ENCODE assay signal across 16 cellular contexts in the genomic region with DNA sequence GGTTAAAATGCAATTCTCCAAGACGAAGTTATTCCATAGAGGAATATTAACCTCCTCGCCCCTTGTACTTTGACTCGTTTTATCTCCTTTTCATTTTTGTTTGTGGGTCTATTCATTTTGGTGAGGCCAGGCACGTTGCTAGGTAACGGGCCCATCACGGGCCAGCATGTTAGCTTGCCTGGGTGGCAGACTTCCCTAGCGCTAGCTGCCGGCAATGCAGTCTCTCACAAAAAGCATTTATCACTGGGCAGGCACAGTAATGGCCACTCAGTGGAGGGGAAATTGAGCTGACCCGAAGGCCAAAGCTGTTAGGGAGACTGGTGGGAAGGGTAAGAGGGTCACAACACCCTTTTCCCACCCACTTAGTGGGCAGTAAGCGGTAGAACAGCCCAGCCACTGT.
A peak's percentile ranks its signal among the peaks of the same experiment; 100 is the strongest.
DNase-seq lines count a peak whose midpoint lies in the region; ATAC-seq, FAIRE-seq and TF ChIP-seq lines count a peak whose summit lies in the region.
"Had no signal": no experiment of that assay in that cellular context is flagged by ENCODE, and none has a peak within 500 bp of the region (broad histone marks: within the 10 kb centered on the region; RNA-seq: fewer than 3 reads in every experiment).

No MANE protein-coding gene starts in this region.

- ATAC-seq in HepG2, result peak; percentile 88
- ATAC-seq in right lobe of liver, result no peak

- no peak overlapping the region for H3K4me3 ChIP-seq in HepG2 (replicated peaks in 1 of 3; ENCODE audit: insufficient read depth in 1 of 3, low read depth in 2 of 3, low read length in 3 of 3)
- no peak overlapping the region for H3K4me3 ChIP-seq in right lobe of liver
- no peak overlapping the region for H3K4me3 ChIP-seq in astrocyte of the cerebellum (ENCODE audit: low read depth, low read length)
- H3K4me3 ChIP-seq in iPS-18a (ENCODE audit: low read length), result no peak overlapping the region
- no peak overlapping the region for H3K4me3 ChIP-seq in CD8-positive, alpha-beta memory T cell (ENCODE audit: low read length)
- no peak overlapping the region for H3K4me3 ChIP-seq in esophagus muscularis mucosa
- H3K4me3 ChIP-seq: prostate gland had no signal

- TF ChIP-seq RAD21 in HepG2 (CRISPR knock-in tag; IDR thresholded peaks at IDR 0.05), result no peak

- no peak for TF ChIP-seq EP300 in HepG2 (IDR thresholded peaks at IDR 0.05; ENCODE audit: low read depth in 2 of 2, low read length in 2 of 2)
- TF ChIP-seq EP300 in HepG2 (CRISPR knock-in tag; IDR thresholded peaks at IDR 0.05; ENCODE audit: borderline replicate concordance), result no peak
- no peak for TF ChIP-seq EP300 in esophagus muscularis mucosa (IDR thresholded peaks at IDR 0.05)

- H3K27me3 ChIP-seq in HepG2 (ENCODE audit: control insufficient read depth in 1 of 2, insufficient read depth in 2 of 2, low read length in 2 of 2) (peaks cover 0 to 6% of the 10 kb centered on the region in 2 experiments; a peak in 1 of 5 replicates), right lobe of liver (no peaks in the 10 kb centered on the region), iPS-18a (ENCODE audit: control insufficient read depth, insufficient read depth, low read length) (no peaks in the 10 kb centered on the region), esophagus muscularis mucosa (peaks cover 0 to 19% (median 0%) of the 10 kb centered on the region in 4 donors)
- H3K27me3 ChIP-seq in CD8-positive, alpha-beta memory T cell (ENCODE audit: insufficient read depth, low read length, poor library complexity, severe bottlenecking), result no peaks in the 10 kb centered on the region

- H3K36me3 ChIP-seq in HepG2 (replicated peaks in 1 of 2; ENCODE audit: control insufficient read depth in 1 of 2, insufficient read depth in 2 of 2, low read length in 2 of 2) (no peaks in the 10 kb centered on the region), right lobe of liver (no peaks in the 10 kb centered on the region), iPS-18a (ENCODE audit: control insufficient read depth, low read depth, low read length) (no peaks in the 10 kb centered on the region), esophagus muscularis mucosa (no peaks in the 10 kb centered on the region)
- no peaks in the 10 kb centered on the region for H3K36me3 ChIP-seq in CD8-positive, alpha-beta memory T cell (ENCODE audit: insufficient read depth, low read length)
- H3K36me3 ChIP-seq: prostate gland had no signal

- no peaks in the 10 kb centered on the region for H3K79me2 ChIP-seq in HepG2 (ENCODE audit: insufficient read depth, low read length)

- H3K27ac Mint-ChIP-seq in type B pancreatic cell, result no peak overlapping the region
- H3K27ac Mint-ChIP-seq in CD8-positive, alpha-beta memory T cell, result no peak overlapping the region
- H3K27ac Mint-ChIP-seq: activated naive CD8-positive, alpha-beta T cell; dendritic cell treated with granulocyte-macrophage colony-stimulating factor and Interleukin-4, amounts not matched to agents 40 ng/mL and 50 ng/mL, for 4 days had no signal

- in situ Hi-C loops in HepG2 (cut with HindIII; ENCODE audit: extremely low pct_ligation_motif_present, low pct_unique_long_range_greater_than_20kb) (no loop called here), astrocyte of the cerebellum (cut with HindIII; ENCODE audit: low sequenced_read_pairs) (no loop called here)

- H3K4me1 ChIP-seq in HepG2 (ENCODE audit: insufficient read depth, low read length) (no peaks in the 10 kb centered on the region), right lobe of liver (no peaks in the 10 kb centered on the region), iPS-18a (ENCODE audit: control insufficient read depth, low read depth, low read length) (peaks cover 8% of the 10 kb centered on the region), esophagus muscularis mucosa (no peaks in the 10 kb centered on the region)
- H3K4me1 ChIP-seq in CD8-positive, alpha-beta memory T cell (ENCODE audit: insufficient read depth, low read length), result no peaks in the 10 kb centered on the region
- H3K4me1 ChIP-seq: prostate gland had no signal

- CTCF ChIA-PET in HepG2 (lab: Yijun Ruan, JAX; ENCODE audit: low intra/inter-chr PET ratio, low total read pairs), result no interaction called here
- CTCF ChIA-PET in CD8-positive, alpha-beta memory T cell (lab: Charles Lee), result no interaction called here

- no peak overlapping the region for H3K4me2 ChIP-seq in HepG2 (ENCODE audit: low read depth, low read length)

- TF ChIP-seq CTCF in HepG2 (CRISPR knock-in tag; IDR thresholded peaks at IDR 0.05) (no peak), right lobe of liver (IDR thresholded peaks at IDR 0.05) (no peak), astrocyte of the cerebellum (IDR thresholded peaks at IDR 0.05; ENCODE audit: low read depth, low read length, missing control alignments) (peak; percentile 38), type B pancreatic cell (conservative IDR thresholded peaks at IDR 0.05) (peak; percentile 76), esophagus muscularis mucosa (IDR thresholded peaks at IDR 0.05) (no peak)

- TF ChIP-seq POLR2A in HepG2 (IDR thresholded peaks at IDR 0.05; ENCODE audit: insufficient read depth in 1 of 2, low read depth in 2 of 2, low read length in 2 of 2) (no peak), right lobe of liver (IDR thresholded peaks at IDR 0.05) (no peak), esophagus muscularis mucosa (IDR thresholded peaks at IDR 0.05; ENCODE audit: low read depth) (no peak)

- no peak for FAIRE-seq in HepG2 (lab: Jason Lieb, UNC)

- intact Hi-C loops in HepG2 (cut with micrococcal nuclease; ENCODE audit: unreplicated experiment), result no loop called here
- intact Hi-C loops in right lobe of liver (cut with DNase I), result no loop called here
- intact Hi-C loops in esophagus muscularis mucosa (cut with DNase I), result no loop called here

- no peaks in the 10 kb centered on the region for H4K20me1 ChIP-seq in HepG2 (ENCODE audit: insufficient read depth, low read length)

- POLR2A ChIA-PET in HepG2 (lab: Yijun Ruan, JAX), result no interaction called here
- POLR2A ChIA-PET in CD8-positive, alpha-beta memory T cell (lab: Charles Lee), result no interaction called here

- DNase-seq in HepG2 (ENCODE audit: low spot score) (peak; percentile 18), right lobe of liver (no peak), astrocyte of the cerebellum (ENCODE audit: low read depth) (no peak), type B pancreatic cell (ENCODE audit: extremely low spot score, unreplicated experiment) (no peak), NCI-H1694 (lab: John Stamatoyannopoulos, UW) (no peak), esophagus muscularis mucosa (ENCODE audit: extremely low spot score) (no peak)
- no peak for DNase-seq in CD8-positive, alpha-beta memory T cell
- DNase-seq: activated CD8-positive, alpha-beta memory T cell treated with anti-CD3 and anti-CD28 coated beads for 24 hours; GF-D8; NCI-H1436; stimulated activated CD4-positive, alpha-beta T cell treated with anti-CD3 and anti-CD28 coated beads, Interleukin-2, amount 100 ng/mL, for 48 hours; stimulated activated naive CD4-positive, alpha-beta T cell treated with Interleukin-2 at 50 U/mL for 16 hours had no signal

- 16% methylated on average over 10 of the region's 10 CpGs for WGBS in HepG2 (ENCODE audit: low lambda C conversion rate)
- 38% methylated on average over 10 of the region's 10 CpGs for WGBS in right lobe of liver (ENCODE audit: insufficient coverage, low coverage, low lambda C conversion rate, missing lambda C conversion rate)
- WGBS in esophagus muscularis mucosa, result 39% methylated on average over 10 of the region's 10 CpGs

- peaks cover 72% of the 10 kb centered on the region for H3K27me3 Mint-ChIP-seq in type B pancreatic cell
- H3K27me3 Mint-ChIP-seq in CD8-positive, alpha-beta memory T cell, result peaks cover 4 to 17% of the 10 kb centered on the region in 2 donors
- H3K27me3 Mint-ChIP-seq: activated naive CD8-positive, alpha-beta T cell had no signal

- BruUV-seq in HepG2 (replicated peaks; lab: Mats Ljungman, UMichigan), result no TSS peak

- H3K4me3 Mint-ChIP-seq in type B pancreatic cell, result no peak overlapping the region
- no peak overlapping the region for H3K4me3 Mint-ChIP-seq in CD8-positive, alpha-beta memory T cell
- H3K4me3 Mint-ChIP-seq: activated naive CD8-positive, alpha-beta T cell; dendritic cell treated with granulocyte-macrophage colony-stimulating factor and Interleukin-4, amounts not matched to agents 40 ng/mL and 50 ng/mL, for 4 days had no signal

- no peak overlapping the region for H2AFZ ChIP-seq in HepG2 (ENCODE audit: low read length)

- H3K9ac ChIP-seq in HepG2 (ENCODE audit: insufficient read depth, low read depth, low read length) (no peak overlapping the region), iPS-18a (ENCODE audit: low read length) (peak overlapping the region; percentile 0)

- H3K9me3 ChIP-seq in HepG2 (ENCODE audit: low read length), result no peaks in the 10 kb centered on the region
- H3K9me3 ChIP-seq in right lobe of liver, result no peaks in the 10 kb centered on the region
- no peaks in the 10 kb centered on the region for H3K9me3 ChIP-seq in iPS-18a (ENCODE audit: control insufficient read depth, low read depth, low read length)
- H3K9me3 ChIP-seq in CD8-positive, alpha-beta memory T cell (ENCODE audit: low read length), result no peaks in the 10 kb centered on the region
- no peaks in the 10 kb centered on the region for H3K9me3 ChIP-seq in esophagus muscularis mucosa
- H3K9me3 ChIP-seq: prostate gland had no signal

- H3K27ac ChIP-seq in HepG2 (ENCODE audit: extremely low read length, insufficient read depth, low read length), result no peak overlapping the region
- H3K27ac ChIP-seq in right lobe of liver, result no peak overlapping the region
- H3K27ac ChIP-seq in iPS-18a (ENCODE audit: low read length), result peak overlapping the region; percentile 41
- H3K27ac ChIP-seq in CD8-positive, alpha-beta memory T cell (ENCODE audit: low read depth, low read length), result no peak overlapping the region
- no peak overlapping the region for H3K27ac ChIP-seq in esophagus muscularis mucosa (replicated peaks in 1 of 4)
- H3K27ac ChIP-seq: prostate gland had no signal

- peaks cover 7% of the 10 kb centered on the region for H3K4me1 Mint-ChIP-seq in type B pancreatic cell (ENCODE audit: unreplicated experiment)
- H3K4me1 Mint-ChIP-seq in CD8-positive, alpha-beta memory T cell, result no peaks in the 10 kb centered on the region

- no peaks in the 10 kb centered on the region for H3K9me3 Mint-ChIP-seq in type B pancreatic cell
- H3K9me3 Mint-ChIP-seq in CD8-positive, alpha-beta memory T cell, result peaks cover 0 to 1% (median 0%) of the 10 kb centered on the region in 5 donors
- H3K9me3 Mint-ChIP-seq: dendritic cell treated with granulocyte-macrophage colony-stimulating factor and Interleukin-4, amounts not matched to agents 40 ng/mL and 50 ng/mL, for 4 days had no signal

- H3K36me3 Mint-ChIP-seq in type B pancreatic cell, result no peaks in the 10 kb centered on the region
- H3K36me3 Mint-ChIP-seq in CD8-positive, alpha-beta memory T cell, result no peaks in the 10 kb centered on the region
- H3K36me3 Mint-ChIP-seq: activated naive CD8-positive, alpha-beta T cell had no signal

TF ChIP-seq in HepG2, 621 proteins besides CTCF, POLR2A, EP300 and RAD21 (continues in another document):
- TF ChIP-seq ZNF781 (CRISPR knock-in tag; IDR thresholded peaks at IDR 0.05; ENCODE audit: borderline replicate concordance, not compliant biosample characterization), result no peak

Comparison
In these comparisons a context has a peak if more than half of its experiments do, and no peak if none do; other contexts are left out.
1. CTCF ChIP-seq: peak in astrocyte of the cerebellum (single experiment) and type B pancreatic cell (single experiment); none in HepG2 (single experiment), right lobe of liver (0 of 4) and esophagus muscularis mucosa (0 of 3).